Comparison of ENCODE assay signal across 1 cellular context in genomic region chr2:159130302-159130701, GRCh38.
TF ChIP-seq lines count a peak whose summit lies in the region.

No MANE protein-coding gene starts in this region.

TF ChIP-seq in K562, 482 proteins besides CTCF, POLR2A, EP300 and RAD21 (continued from another document and continues in another):
- no peak for TF ChIP-seq PRDM10 (IDR thresholded peaks at IDR 0.05; ENCODE audit: partially characterized antibody)
- no peak for TF ChIP-seq ATF3 (IDR thresholded peaks at IDR 0.05)
- TF ChIP-seq ATF3 (CRISPR knock-in tag; conservative IDR thresholded peaks at IDR 0.05): no peak
- TF ChIP-seq BCOR (IDR thresholded peaks at IDR 0.05): peak; percentile 59; the same call in 1 of the 2 replicates
- no peak for TF ChIP-seq TFAM (CRISPR knock-in tag; conservative IDR thresholded peaks at IDR 0.05)
- TF ChIP-seq BDP1 (IDR thresholded peaks at IDR 0.05; ENCODE audit: insufficient read depth, insufficient read length): no peak
- no peak for TF ChIP-seq PTRF (tag; IDR thresholded peaks at IDR 0.05)
- TF ChIP-seq CHCHD3 (CRISPR knock-in tag; IDR thresholded peaks at IDR 0.05): no peak
- TF ChIP-seq ZNF24 (IDR thresholded peaks at IDR 0.05): no peak
- no peak for TF ChIP-seq TCF7L2 (IDR thresholded peaks at IDR 0.05; ENCODE audit: low read depth, low read length)
- TF ChIP-seq MXD1 (CRISPR knock-in tag; IDR thresholded peaks at IDR 0.05; ENCODE audit: borderline replicate concordance, poor library complexity, severe bottlenecking): no peak
- peak; percentile 60; the same call in 1 of the 2 replicates for TF ChIP-seq ZNF75A (CRISPR knock-in tag; IDR thresholded peaks at IDR 0.05)
- no peak for TF ChIP-seq POU5F1 (IDR thresholded peaks at IDR 0.05; ENCODE audit: borderline replicate concordance, low read depth, low read length, partially characterized antibody)
- peak; percentile 83 for TF ChIP-seq KLF16 (IDR thresholded peaks at IDR 0.05)
- no peak for TF ChIP-seq ZNF239 (CRISPR knock-in tag; IDR thresholded peaks at IDR 0.05)
- no peak for TF ChIP-seq MECOM (CRISPR knock-in tag; IDR thresholded peaks at IDR 0.05)
- no peak for TF ChIP-seq IRF2 (CRISPR knock-in tag; IDR thresholded peaks at IDR 0.05)
- TF ChIP-seq ZNF561 (CRISPR knock-in tag; conservative IDR thresholded peaks at IDR 0.05): no peak
- no peak for TF ChIP-seq CBX2 (IDR thresholded peaks at IDR 0.05; ENCODE audit: insufficient read depth, low read length, poor library complexity, severe bottlenecking)
- 0 out of 2 replicates have a peak, but pooled peaks have one; percentile 30 for TF ChIP-seq E2F3 (CRISPR knock-in tag; IDR thresholded peaks at IDR 0.05)
- peak; percentile 45 for TF ChIP-seq HDAC3 (IDR thresholded peaks at IDR 0.05; ENCODE audit: borderline replicate concordance, partially characterized antibody)
- peak; percentile 93 for TF ChIP-seq HES1 (IDR thresholded peaks at IDR 0.05; ENCODE audit: low read depth)
- TF ChIP-seq HMGN3 (IDR thresholded peaks at IDR 0.05; ENCODE audit: borderline replicate concordance, extremely low read depth, insufficient read length, low read depth, low read length): no peak
- no peak for TF ChIP-seq BRD9 (IDR thresholded peaks at IDR 0.05; ENCODE audit: low read depth, partially characterized antibody)
- no peak for TF ChIP-seq THRA (IDR thresholded peaks at IDR 0.05)
- 0 out of 2 replicates have a peak, but pooled peaks have one; percentile 16 for TF ChIP-seq MYC (IDR thresholded peaks at IDR 0.05; ENCODE audit: low read depth, low read length)
- no peak for TF ChIP-seq MYC (CRISPR knock-in tag; IDR thresholded peaks at IDR 0.05; ENCODE audit: borderline replicate concordance, low read depth)
- TF ChIP-seq STAT6 (CRISPR knock-in tag; IDR thresholded peaks at IDR 0.05): no peak
- no peak for TF ChIP-seq USF1 (CRISPR knock-in tag; IDR thresholded peaks at IDR 0.05)
- no peak for TF ChIP-seq ZNF174 (CRISPR knock-in tag; IDR thresholded peaks at IDR 0.05)
- TF ChIP-seq ZNF133 (CRISPR knock-in tag; IDR thresholded peaks at IDR 0.05): no peak
- no peak for TF ChIP-seq SNIP1 (IDR thresholded peaks at IDR 0.05; ENCODE audit: low read depth)
- TF ChIP-seq RERE (CRISPR knock-in tag; IDR thresholded peaks at IDR 0.05; ENCODE audit: borderline replicate concordance): no peak
- TF ChIP-seq PML (IDR thresholded peaks at IDR 0.05; ENCODE audit: low read length): peak; percentile 76; the same call in 1 of the 2 replicates
- peak; percentile 71 for TF ChIP-seq NCOA1 (IDR thresholded peaks at IDR 0.05; ENCODE audit: low read depth)
- no peak for TF ChIP-seq XRCC5 (IDR thresholded peaks at IDR 0.05; ENCODE audit: low read depth, low read length)
- TF ChIP-seq HCFC1 (IDR thresholded peaks at IDR 0.05; ENCODE audit: low read depth, low read length): no peak
- no peak for TF ChIP-seq SRSF1 (IDR thresholded peaks at IDR 0.05; ENCODE audit: low read depth, low read length)
- peak; percentile 83; the same call in 1 of the 2 replicates for TF ChIP-seq SMARCC2 (IDR thresholded peaks at IDR 0.05; ENCODE audit: low read depth)
- TF ChIP-seq ELF4 (CRISPR knock-in tag; IDR thresholded peaks at IDR 0.05): peak; percentile 97
- TF ChIP-seq HNRNPL (IDR thresholded peaks at IDR 0.05; ENCODE audit: low read depth, low read length): no peak
- TF ChIP-seq TRIM25 (IDR thresholded peaks at IDR 0.05; ENCODE audit: borderline replicate concordance): no peak
- no peak for TF ChIP-seq ZZZ3 (IDR thresholded peaks at IDR 0.05)
- TF ChIP-seq CC2D1A (IDR thresholded peaks at IDR 0.05): peak; percentile 44; the same call in 1 of the 2 replicates
- TF ChIP-seq NCOA2 (IDR thresholded peaks at IDR 0.05; ENCODE audit: partially characterized antibody in 2 of 2): no peak
- no peak for TF ChIP-seq BACH1 (tag; IDR thresholded peaks at IDR 0.05)
- no peak for TF ChIP-seq ZNF184 (CRISPR knock-in tag; IDR thresholded peaks at IDR 0.05)
- no peak for TF ChIP-seq HOXB6 (CRISPR knock-in tag; IDR thresholded peaks at IDR 0.05; ENCODE audit: borderline replicate concordance)
- peak in 1 of 2 experiments; percentile 87; a peak in 2 of 4 replicates for TF ChIP-seq TEAD1 (CRISPR knock-in tag; IDR thresholded peaks at IDR 0.05)
- TF ChIP-seq FOXP1 (CRISPR knock-in tag; IDR thresholded peaks at IDR 0.05): 0 out of 2 replicates have a peak, but pooled peaks have one; percentile 21
- TF ChIP-seq SAP30 (IDR thresholded peaks at IDR 0.05; ENCODE audit: borderline replicate concordance, insufficient read depth, low read depth, low read length, poor library complexity, severe bottlenecking): no peak
- TF ChIP-seq ZNF830 (CRISPR knock-in tag; IDR thresholded peaks at IDR 0.05): no peak
- no peak for TF ChIP-seq LCOR (CRISPR knock-in tag; IDR thresholded peaks at IDR 0.05)
- TF ChIP-seq ZNF699 (CRISPR knock-in tag; IDR thresholded peaks at IDR 0.05; ENCODE audit: insufficient replicate concordance): no peak
